In genomic region chr2:200944467-200945394, GRCh38 we compare ENCODE assay signal across 8 cellular contexts. TPM values are rescaled to one million over a fixed set of nuclear protein-coding genes. Genes with fewer than 3 reads are reported as not detected.
DNase-seq lines count a peak whose midpoint lies in the region; ATAC-seq lines count a peak whose summit lies in the region.

No MANE protein-coding gene starts in this region.

- ATAC-seq in GM18868 (IDR thresholded peaks at IDR 0.05; ENCODE audit: unreplicated experiment): peak; percentile 53
- no peak for ATAC-seq in HG03097 (IDR thresholded peaks at IDR 0.05; ENCODE audit: low FRiP score, unreplicated experiment)

- H3K27me3 Mint-ChIP-seq in T-helper 2 cell treated with Interferon-gamma antibody and Interleukin-4, amounts not matched to agents 5 μg/mL and 100 μg/mL, for 36 hours (ENCODE audit: low read depth): no peaks in the 10 kb centered on the region

- peak overlapping the region; percentile 42 for H3K27ac Mint-ChIP-seq in T-helper 2 cell treated with Interferon-gamma antibody and Interleukin-4, amounts not matched to agents 5 μg/mL and 100 μg/mL, for 36 hours

- no peaks in the 10 kb centered on the region for H3K9me3 Mint-ChIP-seq in T-helper 2 cell treated with Interferon-gamma antibody and Interleukin-4, amounts not matched to agents 5 μg/mL and 100 μg/mL, for 36 hours

- no peak overlapping the region for H3K4me3 Mint-ChIP-seq in T-helper 2 cell treated with Interferon-gamma antibody and Interleukin-4, amounts not matched to agents 5 μg/mL and 100 μg/mL, for 36 hours

- DNase-seq in T-helper 2 cell treated with Interferon-gamma antibody and Interleukin-4, amounts not matched to agents 5 μg/mL and 100 μg/mL, for 36 hours (ENCODE audit: low spot score): peak; percentile 75
- DNase-seq in dermis microvascular lymphatic vessel endothelial cell (ENCODE audit: low read depth in 2 of 2) (peak; percentile 12 to 91), cerebellum (ENCODE audit: low spot score) (no peak), hippocampal formation (lab: John Stamatoyannopoulos, UW) (no peak), NCI-H2081 (lab: John Stamatoyannopoulos, UW) (no peak)
- DNase-seq in stimulated activated CD4-positive, alpha-beta T cell treated with anti-CD3 and anti-CD28 coated beads, Interleukin-2, amount 100 ng/mL, for 24 hours: peak; percentile 73 to 76

- peaks cover 48% of the 10 kb centered on the region for H3K36me3 Mint-ChIP-seq in T-helper 2 cell treated with Interferon-gamma antibody and Interleukin-4, amounts not matched to agents 5 μg/mL and 100 μg/mL, for 36 hours (ENCODE audit: low read depth)

- H3K4me1 Mint-ChIP-seq in T-helper 2 cell treated with Interferon-gamma antibody and Interleukin-4, amounts not matched to agents 5 μg/mL and 100 μg/mL, for 36 hours (ENCODE audit: low read depth): peaks cover 12% of the 10 kb centered on the region

RNA-seq across cellular contexts. Expression of gene ORC2, which starts 18.7 kb away (rescaled TPM):
- total RNA-seq in dermis microvascular lymphatic vessel endothelial cell (13.8 and 16.9 TPM in 2 replicates), cerebellum (21.6 TPM)

RNA-seq across cellular contexts. Expression of gene NIF3L1, which starts 55.6 kb away (rescaled TPM):
- total RNA-seq in dermis microvascular lymphatic vessel endothelial cell: 12.6 and 14.4 TPM in 2 replicates
- total RNA-seq in cerebellum: 34.1 TPM

RNA-seq across cellular contexts. Expression of gene PPIL3, which starts 55.9 kb away (rescaled TPM):
- total RNA-seq in dermis microvascular lymphatic vessel endothelial cell (22.5 and 23.4 TPM in 2 replicates), cerebellum (55.8 TPM)

Comparison
In these comparisons a context has a peak if more than half of its experiments do, and no peak if none do; other contexts are left out.
1. DNase-seq: peak in T-helper 2 cell treated with Interferon-gamma antibody and Interleukin-4, amounts not matched to agents 5 μg/mL and 100 μg/mL, for 36 hours (single experiment), dermis microvascular lymphatic vessel endothelial cell (2 of 2) and stimulated activated CD4-positive, alpha-beta T cell treated with anti-CD3 and anti-CD28 coated beads, Interleukin-2, amount 100 ng/mL, for 24 hours (2 of 2); none in cerebellum (single experiment), hippocampal formation (0 of 2) and NCI-H2081 (0 of 2).